1 cellular context compared by ENCODE assay signal in the genomic region with DNA sequence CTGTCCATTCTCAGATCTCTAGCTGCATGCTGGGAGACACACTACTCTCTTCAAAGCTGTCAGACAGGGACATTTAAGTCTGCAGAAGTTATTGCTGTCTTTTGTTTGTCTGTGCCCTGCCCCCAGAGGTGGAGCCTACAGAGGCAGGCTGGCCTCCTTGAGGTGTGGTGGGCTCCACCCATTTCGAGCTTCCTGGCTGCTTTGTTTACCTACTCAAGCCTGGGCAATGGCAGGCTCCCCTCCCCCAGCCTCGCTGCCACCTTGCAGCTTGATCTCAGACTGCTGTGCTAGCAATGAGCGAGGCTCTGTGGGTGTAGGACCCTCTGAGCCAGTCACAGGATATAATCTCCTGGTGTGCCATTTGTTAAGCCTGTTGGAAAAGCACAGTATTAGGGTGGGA. TPM values are rescaled to one million over a fixed set of nuclear protein-coding genes. Genes with fewer than 3 reads are reported as not detected.
"Had no signal": no experiment of that assay in that cellular context is flagged by ENCODE, and none has a peak within 500 bp of the region (broad histone marks: within the 10 kb centered on the region; RNA-seq: fewer than 3 reads in every experiment).

No MANE protein-coding gene starts in this region.

RNA-seq across cellular contexts. Expression of a gene that starts 59.4 kb away (rescaled TPM):
- total RNA-seq: right lobe of liver had no signal
